In the genomic region with DNA sequence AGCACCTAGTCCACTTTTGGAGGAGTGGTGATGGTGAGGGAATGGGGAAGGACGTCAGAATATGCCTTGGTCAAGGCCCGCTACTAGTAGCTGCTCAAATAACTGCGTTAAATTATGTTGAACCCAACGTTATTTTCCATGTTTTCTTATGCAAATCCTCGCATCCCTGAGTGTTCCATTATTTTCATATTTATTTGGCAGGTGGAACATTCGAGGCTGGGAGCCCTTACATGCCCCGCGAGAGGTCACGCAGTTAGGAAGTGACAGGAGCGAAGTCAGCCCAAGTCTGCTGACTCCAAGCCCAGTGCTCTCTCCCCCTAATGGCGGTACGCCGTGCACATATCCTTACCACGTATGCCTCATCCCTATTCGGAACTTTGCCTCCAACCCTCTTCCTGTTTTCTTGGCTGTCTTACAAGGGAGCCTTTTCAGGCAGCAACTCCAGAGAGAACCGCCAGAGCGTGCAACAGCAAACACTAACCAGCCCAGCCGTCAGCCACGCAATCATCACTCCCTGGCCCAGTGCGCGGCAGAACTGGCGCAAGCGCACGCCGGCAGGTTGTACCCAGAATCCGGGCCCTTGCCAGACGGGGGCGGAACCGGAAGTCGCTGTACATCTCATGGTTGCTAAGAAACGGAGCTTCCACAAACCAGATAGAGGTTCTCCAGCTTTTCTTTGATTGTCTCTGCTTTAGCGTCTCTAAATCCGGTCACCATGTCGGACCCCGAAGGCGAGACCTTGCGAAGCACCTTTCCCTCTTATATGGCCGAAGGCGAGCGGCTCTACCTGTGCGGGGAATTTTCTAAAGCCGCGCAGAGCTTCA, we compare ENCODE assay signal across 1 cellular context.
A peak's percentile ranks its signal among the peaks of the same experiment; 100 is the strongest.
TF ChIP-seq lines count a peak whose summit lies in the region.

A gene with protein sequence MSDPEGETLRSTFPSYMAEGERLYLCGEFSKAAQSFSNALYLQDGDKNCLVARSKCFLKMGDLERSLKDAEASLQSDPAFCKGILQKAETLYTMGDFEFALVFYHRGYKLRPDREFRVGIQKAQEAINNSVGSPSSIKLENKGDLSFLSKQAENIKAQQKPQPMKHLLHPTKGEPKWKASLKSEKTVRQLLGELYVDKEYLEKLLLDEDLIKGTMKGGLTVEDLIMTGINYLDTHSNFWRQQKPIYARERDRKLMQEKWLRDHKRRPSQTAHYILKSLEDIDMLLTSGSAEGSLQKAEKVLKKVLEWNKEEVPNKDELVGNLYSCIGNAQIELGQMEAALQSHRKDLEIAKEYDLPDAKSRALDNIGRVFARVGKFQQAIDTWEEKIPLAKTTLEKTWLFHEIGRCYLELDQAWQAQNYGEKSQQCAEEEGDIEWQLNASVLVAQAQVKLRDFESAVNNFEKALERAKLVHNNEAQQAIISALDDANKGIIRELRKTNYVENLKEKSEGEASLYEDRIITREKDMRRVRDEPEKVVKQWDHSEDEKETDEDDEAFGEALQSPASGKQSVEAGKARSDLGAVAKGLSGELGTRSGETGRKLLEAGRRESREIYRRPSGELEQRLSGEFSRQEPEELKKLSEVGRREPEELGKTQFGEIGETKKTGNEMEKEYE (plus strand): TSS at position 609 of the 824 bp plus-strand sequence. CDS start 107 bp downstream, at position 716.

TF ChIP-seq in SK-N-SH, 30 proteins besides CTCF, POLR2A, EP300 and RAD21 (continued from another document):
- TF ChIP-seq, protein P1, sequence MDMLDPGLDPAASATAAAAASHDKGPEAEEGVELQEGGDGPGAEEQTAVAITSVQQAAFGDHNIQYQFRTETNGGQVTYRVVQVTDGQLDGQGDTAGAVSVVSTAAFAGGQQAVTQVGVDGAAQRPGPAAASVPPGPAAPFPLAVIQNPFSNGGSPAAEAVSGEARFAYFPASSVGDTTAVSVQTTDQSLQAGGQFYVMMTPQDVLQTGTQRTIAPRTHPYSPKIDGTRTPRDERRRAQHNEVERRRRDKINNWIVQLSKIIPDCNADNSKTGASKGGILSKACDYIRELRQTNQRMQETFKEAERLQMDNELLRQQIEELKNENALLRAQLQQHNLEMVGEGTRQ (IDR thresholded peaks at IDR 0.05; ENCODE audit: borderline replicate concordance, low read depth, low read length), result no peak
- no peak for TF ChIP-seq JUND (IDR thresholded peaks at IDR 0.05)
- no peak for TF ChIP-seq RXRA (IDR thresholded peaks at IDR 0.05; ENCODE audit: borderline replicate concordance, low read depth)
- TF ChIP-seq, protein P2, sequence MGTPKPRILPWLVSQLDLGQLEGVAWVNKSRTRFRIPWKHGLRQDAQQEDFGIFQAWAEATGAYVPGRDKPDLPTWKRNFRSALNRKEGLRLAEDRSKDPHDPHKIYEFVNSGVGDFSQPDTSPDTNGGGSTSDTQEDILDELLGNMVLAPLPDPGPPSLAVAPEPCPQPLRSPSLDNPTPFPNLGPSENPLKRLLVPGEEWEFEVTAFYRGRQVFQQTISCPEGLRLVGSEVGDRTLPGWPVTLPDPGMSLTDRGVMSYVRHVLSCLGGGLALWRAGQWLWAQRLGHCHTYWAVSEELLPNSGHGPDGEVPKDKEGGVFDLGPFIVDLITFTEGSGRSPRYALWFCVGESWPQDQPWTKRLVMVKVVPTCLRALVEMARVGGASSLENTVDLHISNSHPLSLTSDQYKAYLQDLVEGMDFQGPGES (IDR thresholded peaks at IDR 0.05; ENCODE audit: low read depth, low read length), result no peak
- TF ChIP-seq NRF1 (IDR thresholded peaks at IDR 0.05; ENCODE audit: low read depth, low read length), result peak; percentile 98
- peak; percentile 85; the same call in 1 of the 2 replicates for TF ChIP-seq SIN3A (IDR thresholded peaks at IDR 0.05; ENCODE audit: borderline replicate concordance, low read depth, low read length)
- TF ChIP-seq, protein P3, sequence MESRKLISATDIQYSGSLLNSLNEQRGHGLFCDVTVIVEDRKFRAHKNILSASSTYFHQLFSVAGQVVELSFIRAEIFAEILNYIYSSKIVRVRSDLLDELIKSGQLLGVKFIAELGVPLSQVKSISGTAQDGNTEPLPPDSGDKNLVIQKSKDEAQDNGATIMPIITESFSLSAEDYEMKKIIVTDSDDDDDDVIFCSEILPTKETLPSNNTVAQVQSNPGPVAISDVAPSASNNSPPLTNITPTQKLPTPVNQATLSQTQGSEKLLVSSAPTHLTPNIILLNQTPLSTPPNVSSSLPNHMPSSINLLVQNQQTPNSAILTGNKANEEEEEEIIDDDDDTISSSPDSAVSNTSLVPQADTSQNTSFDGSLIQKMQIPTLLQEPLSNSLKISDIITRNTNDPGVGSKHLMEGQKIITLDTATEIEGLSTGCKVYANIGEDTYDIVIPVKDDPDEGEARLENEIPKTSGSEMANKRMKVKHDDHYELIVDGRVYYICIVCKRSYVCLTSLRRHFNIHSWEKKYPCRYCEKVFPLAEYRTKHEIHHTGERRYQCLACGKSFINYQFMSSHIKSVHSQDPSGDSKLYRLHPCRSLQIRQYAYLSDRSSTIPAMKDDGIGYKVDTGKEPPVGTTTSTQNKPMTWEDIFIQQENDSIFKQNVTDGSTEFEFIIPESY (IDR thresholded peaks at IDR 0.05; ENCODE audit: borderline replicate concordance, low read depth), result peak; percentile 35; the same call in 1 of the 2 replicates
- TF ChIP-seq, protein P4, sequence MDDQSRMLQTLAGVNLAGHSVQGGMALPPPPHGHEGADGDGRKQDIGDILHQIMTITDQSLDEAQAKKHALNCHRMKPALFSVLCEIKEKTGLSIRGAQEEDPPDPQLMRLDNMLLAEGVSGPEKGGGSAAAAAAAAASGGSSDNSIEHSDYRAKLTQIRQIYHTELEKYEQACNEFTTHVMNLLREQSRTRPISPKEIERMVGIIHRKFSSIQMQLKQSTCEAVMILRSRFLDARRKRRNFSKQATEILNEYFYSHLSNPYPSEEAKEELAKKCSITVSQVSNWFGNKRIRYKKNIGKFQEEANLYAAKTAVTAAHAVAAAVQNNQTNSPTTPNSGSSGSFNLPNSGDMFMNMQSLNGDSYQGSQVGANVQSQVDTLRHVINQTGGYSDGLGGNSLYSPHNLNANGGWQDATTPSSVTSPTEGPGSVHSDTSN (IDR thresholded peaks at IDR 0.05), result peak; percentile 32
- TF ChIP-seq, protein P5, sequence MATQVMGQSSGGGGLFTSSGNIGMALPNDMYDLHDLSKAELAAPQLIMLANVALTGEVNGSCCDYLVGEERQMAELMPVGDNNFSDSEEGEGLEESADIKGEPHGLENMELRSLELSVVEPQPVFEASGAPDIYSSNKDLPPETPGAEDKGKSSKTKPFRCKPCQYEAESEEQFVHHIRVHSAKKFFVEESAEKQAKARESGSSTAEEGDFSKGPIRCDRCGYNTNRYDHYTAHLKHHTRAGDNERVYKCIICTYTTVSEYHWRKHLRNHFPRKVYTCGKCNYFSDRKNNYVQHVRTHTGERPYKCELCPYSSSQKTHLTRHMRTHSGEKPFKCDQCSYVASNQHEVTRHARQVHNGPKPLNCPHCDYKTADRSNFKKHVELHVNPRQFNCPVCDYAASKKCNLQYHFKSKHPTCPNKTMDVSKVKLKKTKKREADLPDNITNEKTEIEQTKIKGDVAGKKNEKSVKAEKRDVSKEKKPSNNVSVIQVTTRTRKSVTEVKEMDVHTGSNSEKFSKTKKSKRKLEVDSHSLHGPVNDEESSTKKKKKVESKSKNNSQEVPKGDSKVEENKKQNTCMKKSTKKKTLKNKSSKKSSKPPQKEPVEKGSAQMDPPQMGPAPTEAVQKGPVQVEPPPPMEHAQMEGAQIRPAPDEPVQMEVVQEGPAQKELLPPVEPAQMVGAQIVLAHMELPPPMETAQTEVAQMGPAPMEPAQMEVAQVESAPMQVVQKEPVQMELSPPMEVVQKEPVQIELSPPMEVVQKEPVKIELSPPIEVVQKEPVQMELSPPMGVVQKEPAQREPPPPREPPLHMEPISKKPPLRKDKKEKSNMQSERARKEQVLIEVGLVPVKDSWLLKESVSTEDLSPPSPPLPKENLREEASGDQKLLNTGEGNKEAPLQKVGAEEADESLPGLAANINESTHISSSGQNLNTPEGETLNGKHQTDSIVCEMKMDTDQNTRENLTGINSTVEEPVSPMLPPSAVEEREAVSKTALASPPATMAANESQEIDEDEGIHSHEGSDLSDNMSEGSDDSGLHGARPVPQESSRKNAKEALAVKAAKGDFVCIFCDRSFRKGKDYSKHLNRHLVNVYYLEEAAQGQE (IDR thresholded peaks at IDR 0.05; ENCODE audit: low read depth, low read length), result 0 out of 2 replicates have a peak, but pooled peaks have one; percentile 20
- 0 out of 2 replicates have a peak, but pooled peaks have one; percentile 9 for TF ChIP-seq RFX5 (IDR thresholded peaks at IDR 0.05; ENCODE audit: low read length)
- TF ChIP-seq YY1 (IDR thresholded peaks at IDR 0.05; ENCODE audit: low read depth), result peak; percentile 79
- no peak for TF ChIP-seq GATA2 (CRISPR knock-in tag; IDR thresholded peaks at IDR 0.05)
- no peak for TF ChIP-seq FOXM1 (IDR thresholded peaks at IDR 0.05; ENCODE audit: low read depth)
- TF ChIP-seq TEAD4 (IDR thresholded peaks at IDR 0.05; ENCODE audit: borderline replicate concordance, insufficient read depth), result no peak
- TF ChIP-seq TAF1 (IDR thresholded peaks at IDR 0.05; ENCODE audit: borderline replicate concordance, low read depth, low read length), result peak; percentile 59; the same call in 1 of the 2 replicates
- peak; percentile 76; the same call in 1 of the 2 replicates for TF ChIP-seq ELF1 (IDR thresholded peaks at IDR 0.05)
- peak; percentile 53; the same call in 1 of the 2 replicates for TF ChIP-seq NFIC (IDR thresholded peaks at IDR 0.05; ENCODE audit: borderline replicate concordance)
- TF ChIP-seq MXI1 (IDR thresholded peaks at IDR 0.05; ENCODE audit: low read depth, low read length), result peak; percentile 85
- no peak for TF ChIP-seq FOSL2 (IDR thresholded peaks at IDR 0.05; ENCODE audit: borderline replicate concordance, low read depth)
- TF ChIP-seq, protein P6, sequence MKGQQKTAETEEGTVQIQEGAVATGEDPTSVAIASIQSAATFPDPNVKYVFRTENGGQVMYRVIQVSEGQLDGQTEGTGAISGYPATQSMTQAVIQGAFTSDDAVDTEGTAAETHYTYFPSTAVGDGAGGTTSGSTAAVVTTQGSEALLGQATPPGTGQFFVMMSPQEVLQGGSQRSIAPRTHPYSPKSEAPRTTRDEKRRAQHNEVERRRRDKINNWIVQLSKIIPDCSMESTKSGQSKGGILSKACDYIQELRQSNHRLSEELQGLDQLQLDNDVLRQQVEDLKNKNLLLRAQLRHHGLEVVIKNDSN (IDR thresholded peaks at IDR 0.05; ENCODE audit: borderline replicate concordance, low read depth), result no peak
- TF ChIP-seq GABPA (IDR thresholded peaks at IDR 0.05; ENCODE audit: low read depth), result peak; percentile 74
- TF ChIP-seq RCOR1 (IDR thresholded peaks at IDR 0.05; ENCODE audit: low read length), result no peak
- no peak for TF ChIP-seq FOXJ3 (CRISPR knock-in tag; IDR thresholded peaks at IDR 0.05)
